In the genomic region with DNA sequence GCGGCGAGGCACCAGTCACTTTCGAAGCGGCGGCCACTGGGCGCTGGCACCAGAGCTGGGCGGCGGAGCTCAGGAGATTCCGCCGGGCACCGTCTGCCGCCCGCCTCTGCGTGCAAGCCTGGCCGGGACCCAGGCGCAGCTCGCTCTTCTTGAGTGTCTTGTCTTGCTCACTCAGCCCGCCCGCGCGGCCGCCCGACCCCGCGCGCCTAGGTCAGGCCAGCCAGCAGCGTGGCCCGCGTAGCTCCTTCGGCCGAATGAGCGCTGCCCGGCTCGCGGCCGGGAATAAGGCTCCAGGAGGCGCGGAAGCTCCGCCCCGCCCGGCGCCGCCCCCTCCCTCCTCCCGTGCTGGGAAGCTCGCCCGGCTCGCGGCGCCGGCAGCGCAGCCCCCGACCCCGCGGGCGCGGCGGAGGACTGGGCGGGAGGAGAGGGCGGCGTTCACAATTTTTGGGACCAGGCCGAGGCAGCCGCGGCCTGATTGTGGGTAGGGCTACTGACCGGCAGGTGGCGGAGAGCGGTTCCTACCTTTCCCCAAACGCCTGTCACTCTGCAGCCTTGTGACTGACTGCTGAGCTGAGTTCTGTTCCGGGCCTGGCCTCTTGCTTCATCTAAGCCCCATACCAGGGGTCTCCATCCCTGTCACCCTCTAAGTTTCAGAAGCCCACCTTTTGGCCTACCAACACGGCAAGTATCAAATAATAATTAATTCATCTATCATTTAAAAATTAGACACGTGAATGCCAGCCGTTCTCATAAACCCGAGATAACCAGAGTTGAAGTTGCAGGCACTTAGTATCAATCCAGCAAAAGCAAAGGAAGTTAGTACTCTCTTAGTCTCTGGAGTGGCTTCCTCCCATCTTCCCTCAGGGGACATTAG, we compare ENCODE assay signal across 8 cellular contexts. TPM values are rescaled to one million over a fixed set of nuclear protein-coding genes. Genes with fewer than 3 reads are reported as not detected.
DNase-seq lines count a peak whose midpoint lies in the region; ATAC-seq and TF ChIP-seq lines count a peak whose summit lies in the region.

A gene with protein sequence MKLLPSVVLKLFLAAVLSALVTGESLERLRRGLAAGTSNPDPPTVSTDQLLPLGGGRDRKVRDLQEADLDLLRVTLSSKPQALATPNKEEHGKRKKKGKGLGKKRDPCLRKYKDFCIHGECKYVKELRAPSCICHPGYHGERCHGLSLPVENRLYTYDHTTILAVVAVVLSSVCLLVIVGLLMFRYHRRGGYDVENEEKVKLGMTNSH (minus strand): TSS at position 256 of the 874 bp plus-strand sequence. CDS start 275 bp downstream, outside the sequence.

- H3K36me3 ChIP-seq in ectodermal cell (ENCODE audit: control insufficient read depth, insufficient read depth, low read length), result no peaks in the 10 kb centered on the region

- peak; percentile 61 for ATAC-seq in GM18873 (IDR thresholded peaks at IDR 0.05; ENCODE audit: low FRiP score, unreplicated experiment)
- ATAC-seq in HG03097 (IDR thresholded peaks at IDR 0.05; ENCODE audit: low FRiP score, unreplicated experiment), result peak; percentile 44

- TF ChIP-seq CTCF in AG09319 (IDR thresholded peaks at IDR 0.05; ENCODE audit: low read depth, low read length) (peak; percentile 33), lower leg skin (IDR thresholded peaks at IDR 0.05) (no peak)

- intact Hi-C loops in lower leg skin (cut with DNase I; ENCODE audit: low total_unique reads), result no loop called here

- H3K27me3 ChIP-seq in ectodermal cell (ENCODE audit: control insufficient read depth, insufficient read depth, low read length, poor library complexity, severe bottlenecking), result peaks cover 18% of the 10 kb centered on the region

- DNase-seq in AG09319 (ENCODE audit: extremely low read depth, low read depth) (no peak), NCI-H524 treated with DMSO at 0.1 percent for 48 hours (lab: John Stamatoyannopoulos, UW) (peak; percentile 60), lower leg skin (ENCODE audit: low spot score in 2 of 2) (peak; percentile 58 to 95)
- DNase-seq in activated CD4-positive, alpha-beta T cell treated with anti-CD3 and anti-CD28 coated beads, Interleukin-2, amount 50 U/mL, for 4 hours, result peak; percentile 18 to 25
- peak; percentile 14 for DNase-seq in stimulated activated CD8-positive, alpha-beta memory T cell treated with anti-CD3 and anti-CD28 coated beads, Interleukin-12 subunit alpha, Interleukin-12 subunit beta, amount 100 ng/mL, for 1 hour (ENCODE audit: low read depth)

- H3K4me1 ChIP-seq in ectodermal cell (ENCODE audit: control insufficient read depth, insufficient read depth, low read length), result peaks cover 6% of the 10 kb centered on the region

- peak within 1 kb of the TSS; percentile 65 for H3K4me3 ChIP-seq in ectodermal cell (ENCODE audit: insufficient read depth, low read depth, low read length)
- peak within 1 kb of the TSS; percentile 32 for H3K4me3 ChIP-seq in lower leg skin (ENCODE audit: low read depth, poor library complexity, severe bottlenecking)

- TF ChIP-seq POLR2A in lower leg skin (IDR thresholded peaks at IDR 0.05), result peak in 1 of 2 donors; percentile 65

- no peaks in the 10 kb centered on the region for H3K9me3 ChIP-seq in ectodermal cell (ENCODE audit: control insufficient read depth, low read length)

- H3K27ac ChIP-seq in ectodermal cell (ENCODE audit: insufficient read depth, low read depth, low read length, poor library complexity, severe bottlenecking), result peak within 1 kb of the TSS; percentile 4

- WGBS in ectodermal cell, 2 experiments, result 4% methylated on average over 69 to 72 of the region's 72 CpGs
- WGBS in lower leg skin, 2 donors, result 0 to 2% methylated on average over 6 to 10 of the region's 72 CpGs

RNA-seq across cellular contexts. Expression of the gene that starts here (rescaled TPM):
- polyA plus RNA-seq in ectodermal cell (2013, experiment 1 of 4), result 3.5 TPM
- polyA plus RNA-seq in ectodermal cell (2013, experiment 2 of 4), result 2.9 TPM
- polyA plus RNA-seq in ectodermal cell (2013, experiment 3 of 4), result 3.7 TPM
- 4.0 TPM for polyA plus RNA-seq in ectodermal cell (2013, experiment 4 of 4)
- 10 to 100 TPM; 16.6 to 24.3 (median 18.4) TPM for total RNA-seq in lower leg skin
